14 cellular contexts compared by ENCODE assay signal in genomic region chr10:43340619-43341018, GRCh38. TPM values are rescaled to one million over a fixed set of nuclear protein-coding genes. Genes with fewer than 3 reads are reported as not detected.
A peak's percentile ranks its signal among the peaks of the same experiment; 100 is the strongest.
DNase-seq lines count a peak whose midpoint lies in the region; ATAC-seq and TF ChIP-seq lines count a peak whose summit lies in the region.
"Had no signal": no experiment of that assay in that cellular context is flagged by ENCODE, and none has a peak within 500 bp of the region (broad histone marks: within the 10 kb centered on the region; RNA-seq: fewer than 3 reads in every experiment).

No MANE protein-coding gene starts in this region.

- no peaks in the 10 kb centered on the region for H3K9me2 ChIP-seq in PC-9 (ENCODE audit: insufficient read depth)

- peaks cover 45% of the 10 kb centered on the region for H3K4me1 Mint-ChIP-seq in Caco-2 (ENCODE audit: low read depth, unreplicated experiment)
- H3K4me1 Mint-ChIP-seq in naive thymus-derived CD4-positive, alpha-beta T cell: peaks cover 0 to 47% (median 3%) of the 10 kb centered on the region in 7 donors

- BruUV-seq in Caco-2 (replicated peaks; lab: Mats Ljungman, UMichigan): no TSS peak
- no TSS peak for BruUV-seq in PC-9 (replicated peaks; lab: Mats Ljungman, UMichigan)

- H3K4me3 Mint-ChIP-seq in Caco-2 (ENCODE audit: unreplicated experiment): no peak overlapping the region
- H3K4me3 Mint-ChIP-seq in naive thymus-derived CD4-positive, alpha-beta T cell: no peak overlapping the region
- H3K4me3 Mint-ChIP-seq: activated CD4-positive, alpha-beta T cell treated with anti-CD3 and anti-CD28 coated beads, Interleukin-2, amount 10 ng/mL, durations not matched to agents 7 days and 5 days; naive thymus-derived CD8-positive, alpha-beta T cell had no signal

- peak overlapping the region; percentile 10 for H3K27ac Mint-ChIP-seq in Caco-2 (ENCODE audit: unreplicated experiment)
- H3K27ac Mint-ChIP-seq in naive thymus-derived CD4-positive, alpha-beta T cell: no peak overlapping the region

- H3K27me3 Mint-ChIP-seq in Caco-2 (ENCODE audit: insufficient read depth, unreplicated experiment): no peaks in the 10 kb centered on the region
- H3K27me3 Mint-ChIP-seq in naive thymus-derived CD4-positive, alpha-beta T cell: peaks cover 5 to 28% (median 12%) of the 10 kb centered on the region in 5 donors

- H3F3A ChIP-seq in PC-9 (ENCODE audit: insufficient read depth, low read depth): peaks cover 20% of the 10 kb centered on the region

- H3K4me2 ChIP-seq in PC-9 (peak overlapping the region; percentile 52), osteoblast (ENCODE audit: insufficient read depth, low read length) (no peak overlapping the region)

- H3K36me3 ChIP-seq in Caco-2 (ENCODE audit: control insufficient read depth, insufficient read depth, low read length): peaks cover 2% of the 10 kb centered on the region; the same call in 1 of the 2 replicates
- no peaks in the 10 kb centered on the region for H3K36me3 ChIP-seq in PC-9 (ENCODE audit: low read depth)
- H3K36me3 ChIP-seq in osteoblast (ENCODE audit: insufficient read depth, low read length): no peaks in the 10 kb centered on the region
- H3K36me3 ChIP-seq in naive thymus-derived CD4-positive, alpha-beta T cell (ENCODE audit: control insufficient read depth in 2 of 3, insufficient read depth in 3 of 3, low read length in 3 of 3): no peaks in the 10 kb centered on the region
- H3K36me3 ChIP-seq: right lobe of liver had no signal

- H3K27me3 ChIP-seq in Caco-2 (replicated peaks; ENCODE audit: control insufficient read depth, insufficient read depth, low read length) (no peaks in the 10 kb centered on the region), PC-9 (ENCODE audit: insufficient read depth, low read depth) (no peaks in the 10 kb centered on the region), foreskin keratinocyte (no peaks in the 10 kb centered on the region), osteoblast (ENCODE audit: insufficient read depth, low read length) (peaks cover 9% of the 10 kb centered on the region)
- H3K27me3 ChIP-seq in naive thymus-derived CD4-positive, alpha-beta T cell (ENCODE audit: control insufficient read depth in 2 of 2, insufficient read depth in 2 of 2, low read length in 2 of 2): no peaks in the 10 kb centered on the region
- H3K27me3 ChIP-seq: right lobe of liver had no signal

- ATAC-seq in foreskin keratinocyte (peak; percentile 94), GM21526 (IDR thresholded peaks at IDR 0.05; ENCODE audit: low FRiP score, unreplicated experiment) (no peak), HG03432 (IDR thresholded peaks at IDR 0.05; ENCODE audit: unreplicated experiment) (no peak)
- ATAC-seq in naive thymus-derived CD4-positive, alpha-beta T cell: no peak
- ATAC-seq: naive thymus-derived CD8-positive, alpha-beta T cell had no signal

- CTCF ChIA-PET in Caco-2 (lab: Charles Lee): interaction anchor here (0.7 kb wide), 1 partner anchor 1619 kb away, joined by 3 read pairs; the partner anchor contains the start of gene RASSF4
- CTCF ChIA-PET in PC-9 (lab: Charles Lee): no interaction called here
- CTCF ChIA-PET in naive thymus-derived CD4-positive, alpha-beta T cell (lab: Charles Lee): interaction anchor here (0.7 to 1.1 kb wide), 3 partner anchors 8 to 48 kb away, joined by 3 read pairs; no protein-coding TSS in a partner anchor

- TF ChIP-seq CTCF in Caco-2 (IDR thresholded peaks at IDR 0.05; ENCODE audit: insufficient read depth in 1 of 2, low read depth in 1 of 2, low read length in 1 of 2, severe bottlenecking in 1 of 2, unreplicated experiment in 1 of 2) (no peak), PC-9 (conservative IDR thresholded peaks at IDR 0.05) (no peak), foreskin keratinocyte (conservative IDR thresholded peaks at IDR 0.05) (no peak), osteoblast (IDR thresholded peaks at IDR 0.05; ENCODE audit: extremely low read depth, low read depth, low read length) (no peak)

- POLR2A ChIA-PET in Caco-2 (lab: Charles Lee): no interaction called here
- POLR2A ChIA-PET in PC-9 (lab: Charles Lee; ENCODE audit: unreplicated experiment): no interaction called here
- POLR2A ChIA-PET in naive thymus-derived CD4-positive, alpha-beta T cell (lab: Charles Lee): no interaction called here

- intact Hi-C loops in Caco-2 (cut with micrococcal nuclease; ENCODE audit: unreplicated experiment): no loop called here
- intact Hi-C loops in PC-9 (cut with micrococcal nuclease; ENCODE audit: unreplicated experiment): no loop called here
- intact Hi-C loops in naive thymus-derived CD4-positive, alpha-beta T cell (cut with micrococcal nuclease): no loop called here

- H3K27ac ChIP-seq in PC-9: no peak overlapping the region
- no peak overlapping the region for H3K27ac ChIP-seq in foreskin keratinocyte
- no peak overlapping the region for H3K27ac ChIP-seq in osteoblast (ENCODE audit: low read depth, low read length)
- H3K27ac ChIP-seq in naive thymus-derived CD4-positive, alpha-beta T cell (ENCODE audit: low read depth, low read length): no peak overlapping the region
- H3K27ac ChIP-seq: right lobe of liver had no signal

- H3K9me3 Mint-ChIP-seq in Caco-2 (ENCODE audit: unreplicated experiment): no peaks in the 10 kb centered on the region
- H3K9me3 Mint-ChIP-seq in naive thymus-derived CD4-positive, alpha-beta T cell: no peaks in the 10 kb centered on the region
- H3K9me3 Mint-ChIP-seq: activated CD4-positive, alpha-beta T cell treated with anti-CD3 and anti-CD28 coated beads, Interleukin-2, amount 10 ng/mL, durations not matched to agents 7 days and 5 days; naive thymus-derived CD8-positive, alpha-beta T cell had no signal

- no peaks in the 10 kb centered on the region for H3K36me3 Mint-ChIP-seq in Caco-2 (ENCODE audit: insufficient read depth, unreplicated experiment)
- peaks cover 0 to 11% (median 0%) of the 10 kb centered on the region in 5 donors for H3K36me3 Mint-ChIP-seq in naive thymus-derived CD4-positive, alpha-beta T cell

- H4K20me1 ChIP-seq in PC-9 (ENCODE audit: insufficient read depth): no peaks in the 10 kb centered on the region
- H4K20me1 ChIP-seq in osteoblast (ENCODE audit: insufficient read depth, low read length): no peaks in the 10 kb centered on the region

- no peak overlapping the region for H3K4me3 ChIP-seq in Caco-2 (ENCODE audit: low read depth, low read length)
- H3K4me3 ChIP-seq in PC-9: no peak overlapping the region
- no peak overlapping the region for H3K4me3 ChIP-seq in osteoblast (ENCODE audit: insufficient read depth, low read length)
- H3K4me3 ChIP-seq in naive thymus-derived CD4-positive, alpha-beta T cell (ENCODE audit: low read length): no peak overlapping the region
- H3K4me3 ChIP-seq: right lobe of liver had no signal

- H3K9me3 ChIP-seq in Caco-2: no peaks in the 10 kb centered on the region
- H3K9me3 ChIP-seq in PC-9 (ENCODE audit: insufficient read depth, low read depth): no peaks in the 10 kb centered on the region
- H3K9me3 ChIP-seq in osteoblast (ENCODE audit: low read depth, low read length): no peaks in the 10 kb centered on the region
- H3K9me3 ChIP-seq in naive thymus-derived CD4-positive, alpha-beta T cell (ENCODE audit: control insufficient read depth in 2 of 3, low read length in 3 of 3): no peaks in the 10 kb centered on the region
- H3K9me3 ChIP-seq: right lobe of liver had no signal

- DNase-seq in Caco-2 (no peak), PC-9 (peak; percentile 74 to 85), foreskin keratinocyte (peak; percentile 81 to 89), osteoblast (ENCODE audit: insufficient read length, low spot score, missing footprints) (peak; percentile 84)
- no peak for DNase-seq in stimulated activated CD4-positive, alpha-beta T cell treated with anti-CD3 and anti-CD28 coated beads, Interleukin-4, amount 100 ng/mL, for 24 hours
- no peak for DNase-seq in naive thymus-derived CD4-positive, alpha-beta T cell
- DNase-seq: activated CD4-positive, alpha-beta T cell treated with anti-CD3 and anti-CD28 coated beads, Interleukin-2, amount 10 ng/mL, durations not matched to agents 7 days and 5 days; naive thymus-derived CD8-positive, alpha-beta T cell; NCI-H1930; NCI-H526; right lobe of liver; stimulated activated CD4-positive, alpha-beta T cell treated with anti-CD3 and anti-CD28 coated beads, Interleukin-4, amount 100 ng/mL, for 1 hour had no signal

- H2AFZ ChIP-seq in PC-9: no peak overlapping the region; the same call in 1 of the 2 replicates
- H2AFZ ChIP-seq in osteoblast (ENCODE audit: low read length): no peak overlapping the region

- H3K4me1 ChIP-seq in Caco-2 (peaks cover 53% of the 10 kb centered on the region), PC-9 (replicated peaks; ENCODE audit: insufficient read depth) (peaks cover 23% of the 10 kb centered on the region), foreskin keratinocyte (peaks cover 4% of the 10 kb centered on the region), osteoblast (ENCODE audit: insufficient read depth, low read length) (no peaks in the 10 kb centered on the region)
- H3K4me1 ChIP-seq in naive thymus-derived CD4-positive, alpha-beta T cell (ENCODE audit: control insufficient read depth in 2 of 2, insufficient read depth in 2 of 2, low read length in 2 of 2): no peaks in the 10 kb centered on the region
- H3K4me1 ChIP-seq: right lobe of liver had no signal

- H3K79me2 ChIP-seq in PC-9 (ENCODE audit: low read depth) (no peaks in the 10 kb centered on the region), osteoblast (ENCODE audit: insufficient read depth, low read length) (no peaks in the 10 kb centered on the region)

RNA-seq across cellular contexts. Expression of gene FXYD4, which starts 30.8 kb away (rescaled TPM):
- total RNA-seq in Caco-2 (2022) (not detected in 2 replicates), PC-9 (2021) (not detected in 2 replicates), foreskin keratinocyte (not detected in 2 replicates), osteoblast (not detected in 2 replicates)
- polyA plus RNA-seq in foreskin keratinocyte: not detected in 2 replicates
- not detected for total RNA-seq in naive thymus-derived CD4-positive, alpha-beta T cell
- polyA plus RNA-seq in naive thymus-derived CD4-positive, alpha-beta T cell: not detected
- total RNA-seq: activated CD4-positive, alpha-beta T cell treated with anti-CD3 and anti-CD28 coated beads, Interleukin-2, amount 10 ng/mL, durations not matched to agents 7 days and 5 days; naive thymus-derived CD8-positive, alpha-beta T cell; right lobe of liver had no signal
- polyA plus RNA-seq: naive thymus-derived CD8-positive, alpha-beta T cell had no signal

Comparison
In these comparisons a context has a peak if more than half of its experiments do, and no peak if none do; other contexts are left out.
1. DNase-seq: peak in PC-9 (2 of 2), foreskin keratinocyte (2 of 2) and osteoblast (single experiment); none in Caco-2 (0 of 2), stimulated activated CD4-positive, alpha-beta T cell treated with anti-CD3 and anti-CD28 coated beads, Interleukin-4, amount 100 ng/mL, for 24 hours (single experiment) and naive thymus-derived CD4-positive, alpha-beta T cell (0 of 9).